In the genomic region with DNA sequence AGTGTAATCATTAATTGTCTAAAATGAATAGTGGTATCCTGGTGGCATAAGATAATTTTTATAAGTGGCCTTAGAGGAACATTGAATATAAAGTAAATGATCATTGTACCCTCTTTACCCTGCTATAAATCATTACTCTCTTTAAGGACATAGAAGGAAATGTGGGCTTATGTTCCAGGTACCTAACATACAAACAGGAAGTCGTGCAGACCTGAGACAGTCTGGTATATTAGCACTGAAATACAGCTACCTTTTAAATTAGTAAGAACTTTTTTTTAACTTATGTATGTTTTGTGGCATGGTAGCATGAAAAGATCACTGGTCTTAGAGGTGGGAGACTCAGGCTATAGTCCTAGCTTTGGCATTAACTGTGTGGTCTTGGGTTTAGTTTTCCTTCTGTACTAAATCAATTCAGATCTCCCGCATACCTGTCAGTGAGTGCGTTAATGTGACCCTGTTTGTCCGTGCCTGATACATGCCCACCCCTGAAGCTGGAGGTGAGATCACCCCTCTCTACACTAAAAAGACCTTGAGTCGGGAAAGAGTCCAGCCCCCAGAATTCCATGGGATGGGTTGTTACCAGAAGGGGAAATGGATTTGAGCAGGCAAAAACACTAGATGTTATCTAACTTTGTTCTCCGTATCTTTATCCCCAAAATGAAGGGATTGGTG, we compare ENCODE assay signal across 17 cellular contexts. TPM values are rescaled to one million over a fixed set of nuclear protein-coding genes. Genes with fewer than 3 reads are reported as not detected.
DNase-seq lines count a peak whose midpoint lies in the region; ATAC-seq and TF ChIP-seq lines count a peak whose summit lies in the region.
"Had no signal": no experiment of that assay in that cellular context is flagged by ENCODE, and none has a peak within 500 bp of the region (broad histone marks: within the 10 kb centered on the region; RNA-seq: fewer than 3 reads in every experiment).

No MANE protein-coding gene starts in this region.

- DNase-seq in heart right ventricle (no peak), Right ventricle myocardium superior (no peak), OCI-LY7 (ENCODE audit: low spot score) (no peak), uterus (no peak)
- no peak for DNase-seq in effector memory CD8-positive, alpha-beta T cell
- DNase-seq: activated CD4-positive, CD25-positive, alpha-beta regulatory T cell treated with anti-CD3 and anti-CD28 coated beads, Interleukin-2, amount 50 U/mL, for 72 hours; activated gamma-delta T cell; mucosa of descending colon; NCI-H2171 treated with DMSO at 0.1 percent for 48 hours; OCI-M1; upper lobe of right lung had no signal

- no peaks in the 10 kb centered on the region for H3K36me3 Mint-ChIP-seq in effector memory CD8-positive, alpha-beta T cell (ENCODE audit: insufficient read depth)

- TF ChIP-seq CTCF in heart right ventricle (IDR thresholded peaks at IDR 0.05) (no peak), OCI-LY7 (conservative IDR thresholded peaks at IDR 0.05; ENCODE audit: low read length) (no peak), uterus (IDR thresholded peaks at IDR 0.05) (no peak)

- TF ChIP-seq POLR2A in uterus (IDR thresholded peaks at IDR 0.05), result no peak

- peak overlapping the region in 1 of 2 donors; percentile 49 for H3K27ac Mint-ChIP-seq in effector memory CD8-positive, alpha-beta T cell

- peaks cover 0 to 7% of the 10 kb centered on the region in 2 donors for H3K9me3 Mint-ChIP-seq in effector memory CD8-positive, alpha-beta T cell

- H3K27me3 Mint-ChIP-seq in effector memory CD8-positive, alpha-beta T cell, result peaks cover 0 to 6% of the 10 kb centered on the region in 2 donors

- POLR2A ChIA-PET in OCI-LY7 (lab: Charles Lee), result interaction anchor here (0.8 kb wide), 1 partner anchor 22 kb away, joined by 4 read pairs; no protein-coding TSS in a partner anchor

- no peaks in the 10 kb centered on the region for H4K20me1 ChIP-seq in OCI-LY7 (ENCODE audit: insufficient read depth, low read length)

- no peaks in the 10 kb centered on the region for H3K9me3 ChIP-seq in heart right ventricle
- H3K9me3 ChIP-seq in OCI-LY7 (ENCODE audit: low read length), result no peaks in the 10 kb centered on the region
- H3K9me3 ChIP-seq in thymus (ENCODE audit: control insufficient read depth), result no peaks in the 10 kb centered on the region
- no peaks in the 10 kb centered on the region for H3K9me3 ChIP-seq in uterus
- H3K9me3 ChIP-seq: mucosa of descending colon, prostate gland, upper lobe of right lung had no signal

- H3K4me1 ChIP-seq in heart right ventricle (peaks cover 0 to 19% (median 5%) of the 10 kb centered on the region in 9 donors), OCI-LY7 (ENCODE audit: insufficient read depth, low read length, poor library complexity, severe bottlenecking) (peaks cover 12% of the 10 kb centered on the region), thymus (ENCODE audit: control insufficient read depth, insufficient read depth, low read length) (no peaks in the 10 kb centered on the region), uterus (no peaks in the 10 kb centered on the region)
- H3K4me1 ChIP-seq: prostate gland, upper lobe of right lung had no signal

- ATAC-seq in heart right ventricle, result no peak
- no peak for ATAC-seq in Right ventricle myocardium superior (ENCODE audit: poor library complexity)
- peak; percentile 47 for ATAC-seq in effector memory CD8-positive, alpha-beta T cell (replicated peaks)
- no peak for ATAC-seq in GM18868 (IDR thresholded peaks at IDR 0.05; ENCODE audit: unreplicated experiment)
- no peak for ATAC-seq in HG03342 (IDR thresholded peaks at IDR 0.05; ENCODE audit: unreplicated experiment)
- ATAC-seq: mucosa of descending colon, upper lobe of right lung had no signal

- H3K4me3 Mint-ChIP-seq in effector memory CD8-positive, alpha-beta T cell, result peak overlapping the region in 1 of 2 donors; percentile 27

- H3K4me1 Mint-ChIP-seq in effector memory CD8-positive, alpha-beta T cell (ENCODE audit: low read depth in 2 of 2), result peaks cover 10 to 11% of the 10 kb centered on the region in 2 donors

- H3K4me2 ChIP-seq in OCI-LY7 (ENCODE audit: low read length), result no peak overlapping the region

- H3K9me2 ChIP-seq in OCI-LY7 (ENCODE audit: insufficient read depth, low read length), result no peaks in the 10 kb centered on the region

- CTCF ChIA-PET in OCI-LY7 (lab: Charles Lee; ENCODE audit: unreplicated experiment), result no interaction called here

- H3K27ac ChIP-seq in heart right ventricle (peak overlapping the region in 6 of 10 donors; percentile 9 to 71 (median 42)), OCI-LY7 (ENCODE audit: low read depth, low read length, poor library complexity, severe bottlenecking) (no peak overlapping the region), thymus (ENCODE audit: low read depth) (peak overlapping the region; percentile 58), uterus (no peak overlapping the region)
- H3K27ac ChIP-seq: C4-2B, cardiac muscle cell, prostate gland, upper lobe of right lung had no signal

- H3K36me3 ChIP-seq in heart right ventricle (no peaks in the 10 kb centered on the region), OCI-LY7 (ENCODE audit: insufficient read depth, low read length) (no peaks in the 10 kb centered on the region), thymus (ENCODE audit: control insufficient read depth, insufficient read depth) (no peaks in the 10 kb centered on the region), uterus (no peaks in the 10 kb centered on the region)
- H3K36me3 ChIP-seq: cardiac muscle cell, prostate gland, upper lobe of right lung had no signal

- H3K4me3 ChIP-seq in heart right ventricle, result peak overlapping the region in 2 of 10 donors; percentile 0 to 21
- H3K4me3 ChIP-seq in OCI-LY7 (ENCODE audit: low read depth, low read length, poor library complexity, severe bottlenecking), result no peak overlapping the region
- no peak overlapping the region for H3K4me3 ChIP-seq in thymus (ENCODE audit: low read length)
- no peak overlapping the region for H3K4me3 ChIP-seq in uterus
- H3K4me3 ChIP-seq: cardiac muscle cell, mucosa of descending colon, prostate gland, upper lobe of right lung had no signal

- 50 to 54% methylated on average over 6 of the region's 6 CpGs for WGBS in heart right ventricle, 2 donors
- 37% methylated on average over 6 of the region's 6 CpGs for WGBS in thymus

- no peaks in the 10 kb centered on the region for H3K27me3 ChIP-seq in heart right ventricle
- H3K27me3 ChIP-seq in thymus (ENCODE audit: control insufficient read depth, insufficient read depth), result no peaks in the 10 kb centered on the region
- no peaks in the 10 kb centered on the region for H3K27me3 ChIP-seq in uterus
- H3K27me3 ChIP-seq: cardiac muscle cell, upper lobe of right lung had no signal

- H2AFZ ChIP-seq in OCI-LY7 (ENCODE audit: low read length), result peak overlapping the region; percentile 82

- intact Hi-C loops in heart right ventricle (cut with DNase I), result no loop called here
- intact Hi-C loops in Right ventricle myocardium superior (cut with DNase I), result no loop called here
- intact Hi-C loops in OCI-LY7 (cut with micrococcal nuclease; ENCODE audit: unreplicated experiment), result no loop called here
- intact Hi-C loops in uterus (cut with DNase I; ENCODE audit: low total_unique reads), result no loop called here

- H3K79me2 ChIP-seq in OCI-LY7 (ENCODE audit: insufficient read depth, low read depth, low read length), result no peaks in the 10 kb centered on the region

- no TSS peak for BruUV-seq in OCI-LY7 (replicated peaks; lab: Mats Ljungman, UMichigan)

RNA-seq across cellular contexts. Expression of a gene that starts 59.4 kb away (rescaled TPM):
- total RNA-seq in heart right ventricle (10 to 100 TPM; 28.7 to 63.3 (median 44.6) TPM), Right ventricle myocardium superior (34.1 TPM), OCI-LY7 (2022) (132 and 163 TPM in 2 replicates), uterus (100 to 1,000 TPM in 1 of 4 donors, 10 to 100 TPM in 3; 26.1 to 159 (median 81.8) TPM)
- polyA plus RNA-seq in heart right ventricle (10 to 100 TPM in 1 of 2 donors, 1 to 10 TPM in 1; 7.4 to 12.5 TPM), thymus (45.0 TPM)
- total RNA-seq in OCI-LY7 (2014; rRNA removed; shearing (Covaris generic)), result 81.8 and 84.5 TPM in 2 replicates

Comparison
In these comparisons a context has a peak if more than half of its experiments do, and no peak if none do; other contexts are left out.
1. H3K27ac ChIP-seq: peak in heart right ventricle (6 of 10) and thymus (single experiment); none in OCI-LY7 (single experiment) and uterus (0 of 2).